21 cellular contexts compared by ENCODE assay signal in genomic region chr5:108836492-108836891, GRCh38.
"Had no signal": no experiment of that assay in that cellular context is flagged by ENCODE, and none has a peak within 500 bp of the region (broad histone marks: within the 10 kb centered on the region; RNA-seq: fewer than 3 reads in every experiment).

No MANE protein-coding gene starts in this region.

- H3K4me3 Mint-ChIP-seq: nephron; stimulated activated memory B cell treated with anti-CD40 and anti-IgM and Interleukin-4, amounts not matched to agents 10 μg/mL and 1 μg/mL and 100 μg/mL, for 72 hours had no signal

- H3K27me3 ChIP-seq: colonic mucosa, esophagus squamous epithelium, pancreas, spleen, suprapubic skin, thyroid gland, upper lobe of left lung, uterus had no signal

- H3K27ac ChIP-seq: colonic mucosa, esophagus squamous epithelium, pancreas, prostate gland, spleen, suprapubic skin, thyroid gland, upper lobe of left lung, uterus had no signal

- ATAC-seq: pancreas; sciatic nerve; stimulated activated memory B cell treated with anti-CD40 and anti-IgM and Interleukin-4, amounts not matched to agents 10 μg/mL and 1 μg/mL and 100 μg/mL, for 72 hours had no signal

- H3K4me3 ChIP-seq: colonic mucosa, esophagus squamous epithelium, pancreas, prostate gland, spleen, suprapubic skin, thyroid gland, upper lobe of left lung, uterus had no signal

- H3K4me1 Mint-ChIP-seq: nephron; stimulated activated memory B cell treated with anti-CD40 and anti-IgM and Interleukin-4, amounts not matched to agents 10 μg/mL and 1 μg/mL and 100 μg/mL, for 72 hours had no signal

- H3K9me3 Mint-ChIP-seq: nephron had no signal

- H3K9me3 ChIP-seq: colonic mucosa, esophagus squamous epithelium, pancreas, prostate gland, spleen, suprapubic skin, thyroid gland, upper lobe of left lung, uterus had no signal

- H3K36me3 ChIP-seq: colonic mucosa, pancreas, prostate gland, thyroid gland, uterus had no signal

- H3K27ac Mint-ChIP-seq: nephron; stimulated activated memory B cell treated with anti-CD40 and anti-IgM and Interleukin-4, amounts not matched to agents 10 μg/mL and 1 μg/mL and 100 μg/mL, for 72 hours had no signal

- H3K27me3 Mint-ChIP-seq: stimulated activated memory B cell treated with anti-CD40 and anti-IgM and Interleukin-4, amounts not matched to agents 10 μg/mL and 1 μg/mL and 100 μg/mL, for 72 hours had no signal

- DNase-seq: colonic mucosa; dermis blood vessel endothelial cell; esophagus squamous epithelium; foreskin fibroblast; head of caudate nucleus; hippocampal formation; kidney glomerular epithelial cell; occipital lobe; pancreas; spleen; stimulated activated CD4-positive, alpha-beta T cell treated with anti-CD3 and anti-CD28 coated beads, Interleukin-15, amount 100 ng/mL, for 24 hours; stimulated activated CD4-positive, alpha-beta T cell treated with anti-CD3 and anti-CD28 coated beads, Interleukin-1b, Interleukin-23, amount 100 ng/mL, for 48 hours; stimulated activated CD4-positive, alpha-beta T cell treated with anti-CD3 and anti-CD28 coated beads, Interleukin-4, amount 100 ng/mL, for 24 hours; thyroid gland; upper lobe of left lung; uterus had no signal

- H3K4me1 ChIP-seq: colonic mucosa, esophagus squamous epithelium, pancreas, prostate gland, spleen, suprapubic skin, thyroid gland, upper lobe of left lung, uterus had no signal
